Comparison of ENCODE assay signal across 8 cellular contexts in genomic region chr1:11802973-11803885, GRCh38. TPM values are rescaled to one million over a fixed set of nuclear protein-coding genes. Genes with fewer than 3 reads are reported as not detected.
A peak's percentile ranks its signal among the peaks of the same experiment; 100 is the strongest.
DNase-seq lines count a peak whose midpoint lies in the region; ATAC-seq and TF ChIP-seq lines count a peak whose summit lies in the region.

No MANE protein-coding gene starts in this region.

- in situ Hi-C loops in KBM-7 (cut with MboI; ENCODE audit: low pct_unique_long_range_greater_than_20kb, low sequenced_read_pairs) = no loop called here

- H3K9me3 ChIP-seq in right cardiac atrium (ENCODE audit: control insufficient read depth, low read length) (no peaks in the 10 kb centered on the region), prostate gland (no peaks in the 10 kb centered on the region), upper lobe of right lung (no peaks in the 10 kb centered on the region)

- H3K27ac ChIP-seq in angular gyrus (ENCODE audit: low read depth, low read length) (peak overlapping the region; percentile 87), right cardiac atrium (ENCODE audit: low read length) (peak overlapping the region; percentile 94), prostate gland (peak overlapping the region; percentile 90 to 97), upper lobe of right lung (peak overlapping the region; percentile 98)

- intact Hi-C loops in right cardiac atrium (cut with DNase I) = no loop called here
- intact Hi-C loops in prostate gland (cut with DNase I) = loop anchor here (5.0 kb wide), 2 partner anchors 66 to 146 kb away; partner anchors contain the start of gene AGTRAP
- intact Hi-C loops in upper lobe of right lung (cut with DNase I) = no loop called here

- 2% methylated on average over 28 of the region's 28 CpGs for WGBS in right cardiac atrium
- 5% methylated on average over 27 of the region's 28 CpGs for WGBS in prostate gland

- peak overlapping the region; percentile 56 for H3K4me3 ChIP-seq in right cardiac atrium (ENCODE audit: low read length)
- H3K4me3 ChIP-seq in prostate gland = peak overlapping the region; percentile 28 to 38
- H3K4me3 ChIP-seq in upper lobe of right lung = peak overlapping the region; percentile 94

- TF ChIP-seq CTCF in prostate gland (IDR thresholded peaks at IDR 0.05) (peak in 1 of 4 experiments; percentile 5), upper lobe of right lung (IDR thresholded peaks at IDR 0.05) (no peak)

- H3K36me3 ChIP-seq in prostate gland (peaks cover 0 to 3% of the 10 kb centered on the region in 2 donors), upper lobe of right lung (peaks cover 32% of the 10 kb centered on the region)

- DNase-seq in GM03348 (ENCODE audit: low spot score) = peak; percentile 94
- peak; percentile 60 for DNase-seq in KBM-7
- peak; percentile 51 to 79 (median 66) for DNase-seq in T-helper 1 cell
- peak; percentile 95 to 98 (median 98) for DNase-seq in right cardiac atrium
- DNase-seq in prostate gland (ENCODE audit: low spot score) = peak; percentile 86
- peak; percentile 94 for DNase-seq in upper lobe of right lung

- peak; percentile 70 to 73 for ATAC-seq in right cardiac atrium
- ATAC-seq in upper lobe of right lung = peak; percentile 69
- no peak for ATAC-seq in HG03095 (IDR thresholded peaks at IDR 0.05; ENCODE audit: unreplicated experiment)

- TF ChIP-seq POLR2A in prostate gland (IDR thresholded peaks at IDR 0.05) = peak; percentile 91

- peaks cover 7% of the 10 kb centered on the region for H3K4me1 ChIP-seq in right cardiac atrium (ENCODE audit: control insufficient read depth, insufficient read depth, low read length)
- peaks cover 22% of the 10 kb centered on the region for H3K4me1 ChIP-seq in prostate gland (replicated peaks)
- peaks cover 49% of the 10 kb centered on the region for H3K4me1 ChIP-seq in upper lobe of right lung

- no peaks in the 10 kb centered on the region for H3K27me3 ChIP-seq in right cardiac atrium (ENCODE audit: control insufficient read depth, insufficient read depth)
- no peaks in the 10 kb centered on the region for H3K27me3 ChIP-seq in prostate gland (replicated peaks; ENCODE audit: insufficient read depth)
- no peaks in the 10 kb centered on the region for H3K27me3 ChIP-seq in upper lobe of right lung

RNA-seq across cellular contexts. Expression of gene MTHFR, which starts 2.5 kb away (rescaled TPM):
- 10 to 100 TPM; 46.6 to 75.2 (median 58.9) TPM for total RNA-seq in right cardiac atrium
- 36.7 TPM for polyA plus RNA-seq in right cardiac atrium
- total RNA-seq in prostate gland = 10 to 100 TPM; 27.6 to 75.0 TPM
- 45.4 TPM for total RNA-seq in upper lobe of right lung

RNA-seq across cellular contexts. Expression of gene CLCN6, which starts 2.8 kb away (rescaled TPM):
- total RNA-seq in right cardiac atrium (10 to 100 TPM; 30.4 to 54.9 (median 36.8) TPM), prostate gland (10 to 100 TPM; 13.4 to 45.0 TPM), upper lobe of right lung (33.7 TPM)
- 16.2 TPM for polyA plus RNA-seq in right cardiac atrium

RNA-seq across cellular contexts. Expression of gene C1orf167, which starts 41.2 kb away (rescaled TPM):
- total RNA-seq in right cardiac atrium (1 to 10 TPM; 1.3 to 2.7 (median 2.0) TPM), prostate gland (1 to 10 TPM in 1 of 2 donors, not detected in 1; 10.0 TPM), upper lobe of right lung (4.7 TPM)
- polyA plus RNA-seq in right cardiac atrium = 4.0 TPM

RNA-seq across cellular contexts. Expression of gene NPPA, which starts 44.4 kb away (rescaled TPM):
- total RNA-seq in right cardiac atrium (over 10,000 TPM; 26,185 to 59,291 (median 38,228) TPM), prostate gland (1 to 10 TPM in 1 of 2 donors, not detected in 1; 1.3 TPM), upper lobe of right lung (8.4 TPM)
- polyA plus RNA-seq in right cardiac atrium = 45,715 TPM

RNA-seq across cellular contexts. Expression of gene NPPB, which starts 55.5 kb away (rescaled TPM):
- 1,000 to 10,000 TPM in 1 of 4 donors, 100 to 1,000 TPM in 1, 10 to 100 TPM in 2; 37.1 to 2,245 (median 160) TPM for total RNA-seq in right cardiac atrium
- 1,679 TPM for polyA plus RNA-seq in right cardiac atrium
- total RNA-seq in prostate gland = not detected
- 0.81 TPM for total RNA-seq in upper lobe of right lung

Comparison
In these comparisons a context has a peak if more than half of its experiments do, and no peak if none do; other contexts are left out.
1. H3K4me3 ChIP-seq: peak in every context shown above with its lines; median percentile 94 in upper lobe of right lung; 56 in right cardiac atrium; 33 in prostate gland.